In genomic region chr3:188148318-188148717, GRCh38 we compare ENCODE assay signal across 17 cellular contexts.
"Had no signal": no experiment of that assay in that cellular context is flagged by ENCODE, and none has a peak within 500 bp of the region (broad histone marks: within the 10 kb centered on the region; RNA-seq: fewer than 3 reads in every experiment).

No MANE protein-coding gene starts in this region.

- ATAC-seq: heart left ventricle; left lobe of liver; naive thymus-derived CD8-positive, alpha-beta T cell had no signal

- H3K9me3 ChIP-seq: heart left ventricle, right atrium auricular region, sigmoid colon, stomach, thoracic aorta, transverse colon had no signal

- H3K4me3 Mint-ChIP-seq: naive thymus-derived CD8-positive, alpha-beta T cell had no signal

- DNase-seq: cortex of kidney; dorsolateral prefrontal cortex; effector CD8-positive, alpha-beta T cell; foreskin melanocyte; heart left ventricle; hippocampal formation; mammary epithelial cell; naive thymus-derived CD8-positive, alpha-beta T cell; sigmoid colon; stimulated activated CD4-positive, alpha-beta T cell treated with anti-CD3 and anti-CD28 coated beads, Interleukin-2, amount 100 ng/mL, for 24 hours; stimulated activated CD4-positive, alpha-beta T cell treated with anti-CD3 and anti-CD28 coated beads, Interleukin-4, amount 100 ng/mL, for 4 hours; stomach; substantia nigra; transverse colon had no signal

- H3K27me3 Mint-ChIP-seq: naive thymus-derived CD8-positive, alpha-beta T cell had no signal

- H3K36me3 Mint-ChIP-seq: naive thymus-derived CD8-positive, alpha-beta T cell had no signal
